In genomic region chr5:170070556-170071412, GRCh38 we compare ENCODE assay signal across 9 cellular contexts. TPM values are rescaled to one million over a fixed set of nuclear protein-coding genes. Genes with fewer than 3 reads are reported as not detected.
DNase-seq lines count a peak whose midpoint lies in the region; ATAC-seq and TF ChIP-seq lines count a peak whose summit lies in the region.
"Had no signal": no experiment of that assay in that cellular context is flagged by ENCODE, and none has a peak within 500 bp of the region (broad histone marks: within the 10 kb centered on the region; RNA-seq: fewer than 3 reads in every experiment).

No MANE protein-coding gene starts in this region.

- intact Hi-C loops in OCI-LY7 (cut with micrococcal nuclease; ENCODE audit: unreplicated experiment): no loop called here

- no peak overlapping the region for H3K27ac ChIP-seq in OCI-LY7 (ENCODE audit: low read depth, low read length, poor library complexity, severe bottlenecking)

- H3K79me2 ChIP-seq in OCI-LY7 (ENCODE audit: insufficient read depth, low read depth, low read length): no peaks in the 10 kb centered on the region

- ATAC-seq in HG03280 (IDR thresholded peaks at IDR 0.05; ENCODE audit: unreplicated experiment): no peak
- ATAC-seq in GM18502 (IDR thresholded peaks at IDR 0.05; ENCODE audit: poor library complexity, unreplicated experiment): no peak

- CTCF ChIA-PET in OCI-LY7 (lab: Charles Lee; ENCODE audit: unreplicated experiment): no interaction called here

- peak; percentile 77 for TF ChIP-seq CTCF in OCI-LY7 (conservative IDR thresholded peaks at IDR 0.05; ENCODE audit: low read length)

- H3K9me3 ChIP-seq in OCI-LY7 (ENCODE audit: low read length): no peaks in the 10 kb centered on the region

- H4K20me1 ChIP-seq in OCI-LY7 (ENCODE audit: insufficient read depth, low read length): no peaks in the 10 kb centered on the region

- peak; percentile 33 for DNase-seq in activated CD4-positive, alpha-beta T cell treated with anti-CD3 and anti-CD28 coated beads for 48 hours
- DNase-seq in activated CD4-positive, alpha-beta T cell treated with anti-CD3 and anti-CD28 coated beads for 1 hour: no peak
- DNase-seq in OCI-LY7 (ENCODE audit: low spot score): peak; percentile 15
- peak; percentile 23 for DNase-seq in fibroblast of peridontal ligament (ENCODE audit: extremely low read depth)
- peak; percentile 8 for DNase-seq in pons (ENCODE audit: low spot score)
- DNase-seq in T-helper 1 cell: no peak

- H3K36me3 ChIP-seq in OCI-LY7 (ENCODE audit: insufficient read depth, low read length): peaks cover 72% of the 10 kb centered on the region

- no peak overlapping the region for H3K4me3 ChIP-seq in OCI-LY7 (ENCODE audit: low read depth, low read length, poor library complexity, severe bottlenecking)

- H3K9me2 ChIP-seq in OCI-LY7 (ENCODE audit: insufficient read depth, low read length): no peaks in the 10 kb centered on the region

- BruUV-seq in OCI-LY7 (replicated peaks; lab: Mats Ljungman, UMichigan): no TSS peak

- POLR2A ChIA-PET in OCI-LY7 (lab: Charles Lee): interaction anchor here (0.5 to 1.0 kb wide), 3 partner anchors 16 to 290 kb away, joined by 3 to 4 read pairs (median 3); no protein-coding TSS in a partner anchor

- H2AFZ ChIP-seq in OCI-LY7 (ENCODE audit: low read length): no peak overlapping the region

- H3K4me2 ChIP-seq in OCI-LY7 (ENCODE audit: low read length): no peak overlapping the region

- no peaks in the 10 kb centered on the region for H3K4me1 ChIP-seq in OCI-LY7 (ENCODE audit: insufficient read depth, low read length, poor library complexity, severe bottlenecking)

RNA-seq across cellular contexts. Expression of gene FOXI1, which starts 34.9 kb away (rescaled TPM):
- total RNA-seq in OCI-LY7 (2014; rRNA removed; shearing (Covaris generic)): not detected in 2 replicates
- not detected in 2 replicates for total RNA-seq in OCI-LY7 (2022)
- total RNA-seq: skeletal muscle tissue had no signal

Comparison
In these comparisons a context has a peak if more than half of its experiments do, and no peak if none do; other contexts are left out.
1. DNase-seq: peak in activated CD4-positive, alpha-beta T cell treated with anti-CD3 and anti-CD28 coated beads for 48 hours (single experiment), OCI-LY7 (single experiment), fibroblast of peridontal ligament (single experiment) and pons (single experiment); none in activated CD4-positive, alpha-beta T cell treated with anti-CD3 and anti-CD28 coated beads for 1 hour (single experiment) and T-helper 1 cell (0 of 5).